ENCODE assay signal across 8 cellular contexts in the genomic region with DNA sequence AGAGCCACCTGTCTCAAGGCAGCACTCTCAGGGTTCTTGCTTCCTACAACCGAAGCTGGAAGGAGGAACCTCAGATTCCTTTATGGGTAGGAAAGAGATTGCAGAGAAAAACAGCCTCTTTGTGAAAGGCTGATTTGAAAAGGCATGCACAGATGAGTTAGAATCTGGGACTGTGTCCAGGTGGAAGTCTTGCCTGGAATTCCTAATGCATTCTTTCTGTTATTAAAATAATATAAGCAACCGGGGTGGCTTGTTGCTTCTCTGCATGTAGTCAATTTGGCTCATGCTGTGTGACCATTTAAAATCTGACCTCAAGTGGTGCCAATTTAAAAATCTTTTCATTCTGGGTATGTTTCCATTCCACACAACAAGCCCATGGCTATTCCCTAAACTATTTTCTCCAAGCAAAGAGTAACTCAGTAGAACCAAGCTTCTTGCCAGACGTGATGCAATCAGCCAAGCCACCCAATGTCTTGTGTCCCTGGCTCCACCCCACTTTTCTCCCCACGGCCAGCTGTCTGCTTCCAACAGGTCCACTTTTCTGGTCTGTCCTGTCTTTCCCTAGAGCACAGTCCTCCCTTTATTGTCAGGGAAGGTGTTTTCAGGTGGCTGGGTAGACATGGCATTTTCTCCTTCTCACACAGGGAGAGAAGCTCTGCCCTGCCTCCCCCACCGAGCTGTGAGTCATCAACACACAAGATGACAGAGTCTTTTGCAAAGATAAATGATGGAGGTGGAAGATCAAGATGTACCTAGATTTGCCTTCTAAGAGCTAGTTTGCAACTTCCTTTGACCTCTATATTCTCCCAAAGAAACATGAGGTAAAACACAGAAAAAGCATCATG.
DNase-seq lines count a peak whose midpoint lies in the region; ATAC-seq and TF ChIP-seq lines count a peak whose summit lies in the region.

No MANE protein-coding gene starts in this region.

- intact Hi-C loops in CD4-positive, alpha-beta T cell (cut with DNase I, micrococcal nuclease): no loop called here
- intact Hi-C loops in PC-3 (cut with micrococcal nuclease): loop anchor here (10.0 kb wide), 1 partner anchor 393 kb away; a partner anchor contains a TSS
- intact Hi-C loops in breast epithelium (cut with DNase I; ENCODE audit: low total_unique reads): no loop called here

- no peaks in the 10 kb centered on the region for H3K79me2 ChIP-seq in PC-3 (ENCODE audit: low read length)

- H2AK5ac ChIP-seq in mesenchymal stem cell (ENCODE audit: low read length, severe bottlenecking): peak overlapping the region; percentile 66

- no peak for TF ChIP-seq POLR2A in breast epithelium (IDR thresholded peaks at IDR 0.05)

- no TSS peak for BruUV-seq in PC-3 (replicated peaks; lab: Mats Ljungman, UMichigan)

- peak overlapping the region; percentile 60 for H3K4me2 ChIP-seq in PC-3 (ENCODE audit: low read length)
- peak overlapping the region; percentile 20 for H3K4me2 ChIP-seq in mesenchymal stem cell (ENCODE audit: low read length, poor library complexity, severe bottlenecking)

- H3K79me1 ChIP-seq in mesenchymal stem cell (replicated peaks; ENCODE audit: low read length, poor library complexity, severe bottlenecking): no peaks in the 10 kb centered on the region

- no peak overlapping the region; the same call in 1 of the 2 replicates for H3K9ac ChIP-seq in PC-3 (ENCODE audit: low read length)
- H3K9ac ChIP-seq in mesenchymal stem cell (ENCODE audit: low read length): no peak overlapping the region

- H3K4me1 Mint-ChIP-seq in CD4-positive, alpha-beta T cell (ENCODE audit: low read depth): peaks cover 47% of the 10 kb centered on the region
- peaks cover 35% of the 10 kb centered on the region for H3K4me1 Mint-ChIP-seq in stimulated activated effector memory CD8-positive, alpha-beta T cell treated with anti-CD3 and anti-CD28 coated beads, Interleukin-12 subunit alpha, Interleukin-12 subunit beta, amount 100 ng/mL, for 72 hours

- 82% methylated on average over 4 of the region's 5 CpGs for WGBS in mesenchymal stem cell

- no peak overlapping the region for H3K14ac ChIP-seq in mesenchymal stem cell (ENCODE audit: low read length in 2 of 2)

- no peak for ATAC-seq in CD4-positive, alpha-beta T cell (ENCODE audit: poor library complexity)
- ATAC-seq in PC-3: peak; percentile 44
- ATAC-seq in stimulated activated effector memory CD8-positive, alpha-beta T cell treated with anti-CD3 and anti-CD28 coated beads, Interleukin-12 subunit alpha, Interleukin-12 subunit beta, amount 100 ng/mL, for 72 hours: peak; percentile 69
- no peak for ATAC-seq in GM18868 (IDR thresholded peaks at IDR 0.05; ENCODE audit: unreplicated experiment)
- ATAC-seq in GM21515 (IDR thresholded peaks at IDR 0.05; ENCODE audit: unreplicated experiment): no peak

- no peak overlapping the region for H3K4ac ChIP-seq in mesenchymal stem cell (ENCODE audit: low read depth in 1 of 2, low read length in 2 of 2)

- no peaks in the 10 kb centered on the region for H3K36me3 Mint-ChIP-seq in CD4-positive, alpha-beta T cell (ENCODE audit: low read depth)
- H3K36me3 Mint-ChIP-seq in stimulated activated effector memory CD8-positive, alpha-beta T cell treated with anti-CD3 and anti-CD28 coated beads, Interleukin-12 subunit alpha, Interleukin-12 subunit beta, amount 100 ng/mL, for 72 hours: no peaks in the 10 kb centered on the region

- no peak overlapping the region for H2BK12ac ChIP-seq in mesenchymal stem cell (ENCODE audit: low read length in 2 of 2)

- H3K4me1 ChIP-seq in PC-3 (ENCODE audit: insufficient read depth, low read length): peaks cover 45% of the 10 kb centered on the region
- peaks cover 7 to 8% of the 10 kb centered on the region in 2 donors for H3K4me1 ChIP-seq in breast epithelium
- peaks cover 22% of the 10 kb centered on the region for H3K4me1 ChIP-seq in mesenchymal stem cell (ENCODE audit: control insufficient read depth, insufficient read depth, low read depth, low read length)

- peak in 6 of 10 experiments; percentile 7 to 46 (median 26) for DNase-seq in CD4-positive, alpha-beta T cell
- DNase-seq in PC-3: peak; percentile 71
- DNase-seq in breast epithelium (ENCODE audit: low spot score in 2 of 2): peak; percentile 64 to 97
- DNase-seq in mesenchymal stem cell: peak; percentile 13
- DNase-seq in stimulated activated effector memory CD8-positive, alpha-beta T cell treated with anti-CD3 and anti-CD28 coated beads, Interleukin-12 subunit alpha, Interleukin-12 subunit beta, amount 100 ng/mL, for 72 hours (ENCODE audit: low spot score in 2 of 2): no peak
- no peak for DNase-seq in HUDEP-2 (lab: John Stamatoyannopoulos, UW; ENCODE audit: unreplicated experiment in 76 of 76)

- POLR2A ChIA-PET in CD4-positive, alpha-beta T cell (lab: Charles Lee): interaction anchor here (1.9 kb wide), 2 partner anchors 85 to 392 kb away, joined by 5 to 8 read pairs; no protein-coding TSS in a partner anchor
- POLR2A ChIA-PET in PC-3 (lab: Charles Lee; ENCODE audit: unreplicated experiment): no interaction called here

- no peak overlapping the region for H3K27ac Mint-ChIP-seq in CD4-positive, alpha-beta T cell
- no peak overlapping the region for H3K27ac Mint-ChIP-seq in stimulated activated effector memory CD8-positive, alpha-beta T cell treated with anti-CD3 and anti-CD28 coated beads, Interleukin-12 subunit alpha, Interleukin-12 subunit beta, amount 100 ng/mL, for 72 hours

- peak overlapping the region; percentile 85 for H2BK5ac ChIP-seq in mesenchymal stem cell (ENCODE audit: low read depth, low read length, poor library complexity, severe bottlenecking)

- no peak overlapping the region for H3K23ac ChIP-seq in mesenchymal stem cell (ENCODE audit: low read length in 2 of 2)

- peaks cover 5% of the 10 kb centered on the region for H3F3A ChIP-seq in PC-3 (ENCODE audit: low read length, unreplicated experiment)

- H3K36me3 ChIP-seq in PC-3 (ENCODE audit: low read depth, low read length): no peaks in the 10 kb centered on the region
- no peaks in the 10 kb centered on the region for H3K36me3 ChIP-seq in breast epithelium
- no peaks in the 10 kb centered on the region for H3K36me3 ChIP-seq in mesenchymal stem cell (ENCODE audit: control insufficient read depth in 1 of 2, insufficient read depth in 2 of 2, low read depth in 1 of 2, low read length in 2 of 2)

- no peak overlapping the region for H3K18ac ChIP-seq in mesenchymal stem cell (ENCODE audit: low read depth in 1 of 2, low read length in 2 of 2)

- H3K4me3 Mint-ChIP-seq in CD4-positive, alpha-beta T cell: no peak overlapping the region
- H3K4me3 Mint-ChIP-seq in stimulated activated effector memory CD8-positive, alpha-beta T cell treated with anti-CD3 and anti-CD28 coated beads, Interleukin-12 subunit alpha, Interleukin-12 subunit beta, amount 100 ng/mL, for 72 hours: no peak overlapping the region

- TF ChIP-seq CTCF in CD4-positive, alpha-beta T cell (IDR thresholded peaks at IDR 0.05): no peak
- TF ChIP-seq CTCF in PC-3 (conservative IDR thresholded peaks at IDR 0.05; ENCODE audit: low read depth, low read length) (no peak), breast epithelium (IDR thresholded peaks at IDR 0.05) (no peak)

- no peak overlapping the region for H3K27ac ChIP-seq in CD4-positive, alpha-beta T cell (ENCODE audit: low read depth, low read length)
- peak overlapping the region; percentile 70 for H3K27ac ChIP-seq in PC-3 (ENCODE audit: low read length)
- H3K27ac ChIP-seq in breast epithelium: peak overlapping the region; percentile 90 to 93
- peak overlapping the region; percentile 91 for H3K27ac ChIP-seq in mesenchymal stem cell (ENCODE audit: low read length, poor library complexity, severe bottlenecking)

- H3K9me2 ChIP-seq in PC-3 (replicated peaks; ENCODE audit: low read length): no peaks in the 10 kb centered on the region

- H2BK15ac ChIP-seq in mesenchymal stem cell (ENCODE audit: low read depth, poor library complexity, severe bottlenecking): no peak overlapping the region

- no peaks in the 10 kb centered on the region for H3K27me3 ChIP-seq in CD4-positive, alpha-beta T cell (ENCODE audit: control insufficient read depth, insufficient read depth, low read length)
- H3K27me3 ChIP-seq in PC-3 (ENCODE audit: low read length) (no peaks in the 10 kb centered on the region), breast epithelium (no peaks in the 10 kb centered on the region), mesenchymal stem cell (ENCODE audit: control insufficient read depth in 1 of 2, insufficient read depth in 1 of 2, low read length in 2 of 2) (peaks cover 0 to 6% of the 10 kb centered on the region in 2 experiments)

- no peaks in the 10 kb centered on the region for H3K27me3 Mint-ChIP-seq in CD4-positive, alpha-beta T cell

- no peak overlapping the region for H4K91ac ChIP-seq in mesenchymal stem cell (ENCODE audit: low read length)

- no peak overlapping the region for H3K4me3 ChIP-seq in PC-3 (ENCODE audit: low read length)
- peak overlapping the region in 1 of 3 donors; percentile 2 for H3K4me3 ChIP-seq in breast epithelium
- H3K4me3 ChIP-seq in mesenchymal stem cell (ENCODE audit: insufficient read depth in 1 of 2, low read depth in 1 of 2, low read length in 2 of 2): peak overlapping the region in 1 of 2 experiments; percentile 51

- H4K8ac ChIP-seq in mesenchymal stem cell (ENCODE audit: low read length): no peak overlapping the region

- no peaks in the 10 kb centered on the region for H4K20me1 ChIP-seq in PC-3 (ENCODE audit: low read length)

- peak overlapping the region; percentile 55; the same call in 1 of the 2 replicates for H2AFZ ChIP-seq in PC-3 (ENCODE audit: low read length)
- no peak overlapping the region for H2AFZ ChIP-seq in mesenchymal stem cell (ENCODE audit: low read depth, low read length)

- H3K9me3 Mint-ChIP-seq in CD4-positive, alpha-beta T cell: no peaks in the 10 kb centered on the region
- H3K9me3 Mint-ChIP-seq in stimulated activated effector memory CD8-positive, alpha-beta T cell treated with anti-CD3 and anti-CD28 coated beads, Interleukin-12 subunit alpha, Interleukin-12 subunit beta, amount 100 ng/mL, for 72 hours: no peaks in the 10 kb centered on the region

- no peak overlapping the region for H2BK120ac ChIP-seq in mesenchymal stem cell (ENCODE audit: low read depth, low read length)

- CTCF ChIA-PET in CD4-positive, alpha-beta T cell (lab: Charles Lee): interaction anchor here (1.4 kb wide), 1 partner anchor 9 kb away, joined by 4 read pairs; no protein-coding TSS in a partner anchor
- CTCF ChIA-PET in PC-3 (lab: Charles Lee): interaction anchor here (0.7 kb wide), 1 partner anchor 237 kb away, joined by 3 read pairs; no protein-coding TSS in a partner anchor

- H3K9me3 ChIP-seq in CD4-positive, alpha-beta T cell (ENCODE audit: control insufficient read depth, low read length): no peaks in the 10 kb centered on the region
- H3K9me3 ChIP-seq in PC-3 (ENCODE audit: low read length) (no peaks in the 10 kb centered on the region), breast epithelium (no peaks in the 10 kb centered on the region), mesenchymal stem cell (ENCODE audit: control insufficient read depth, low read length) (no peaks in the 10 kb centered on the region)

Comparison
In these comparisons a context has a peak if more than half of its experiments do, and no peak if none do; other contexts are left out.
1. ATAC-seq: peak in PC-3 (single experiment) and stimulated activated effector memory CD8-positive, alpha-beta T cell treated with anti-CD3 and anti-CD28 coated beads, Interleukin-12 subunit alpha, Interleukin-12 subunit beta, amount 100 ng/mL, for 72 hours (single experiment); none in CD4-positive, alpha-beta T cell (single experiment), GM18868 (single experiment) and GM21515 (single experiment).
2. DNase-seq: peak in CD4-positive, alpha-beta T cell (6 of 10), PC-3 (single experiment), breast epithelium (2 of 2) and mesenchymal stem cell (single experiment); none in stimulated activated effector memory CD8-positive, alpha-beta T cell treated with anti-CD3 and anti-CD28 coated beads, Interleukin-12 subunit alpha, Interleukin-12 subunit beta, amount 100 ng/mL, for 72 hours (0 of 2) and HUDEP-2 (0 of 76).